In the genomic region with DNA sequence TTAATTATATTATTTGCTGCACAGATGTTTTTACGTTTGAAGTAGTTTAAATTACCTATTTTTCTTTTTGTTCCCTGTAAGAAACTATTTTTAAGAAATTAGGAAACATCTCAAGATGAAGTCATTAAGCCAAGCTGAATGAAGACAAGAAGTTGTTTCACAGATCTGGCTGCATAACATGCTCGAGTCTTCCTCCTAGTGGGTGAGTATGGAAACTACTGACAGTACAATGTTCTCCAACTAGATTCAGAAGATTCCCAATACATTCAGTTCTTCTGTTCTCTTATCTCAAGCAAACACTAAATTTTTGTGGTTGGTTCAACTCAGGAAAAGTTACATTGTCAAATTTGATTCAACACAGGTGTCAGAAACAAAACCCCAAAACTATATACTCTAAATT, we compare ENCODE assay signal across 8 cellular contexts.
DNase-seq lines count a peak whose midpoint lies in the region; ATAC-seq, FAIRE-seq and TF ChIP-seq lines count a peak whose summit lies in the region.

No MANE protein-coding gene starts in this region.

- no peak for ATAC-seq in upper lobe of right lung
- no peak for ATAC-seq in activated naive CD4-positive, alpha-beta T cell treated with anti-CD3 and anti-CD28 coated beads, Interleukin-2, amount 50 U/mL, for 72 hours

- DNase-seq in BJ (ENCODE audit: low read depth) (no peak), GM19239 (ENCODE audit: insufficient read length, low spot score) (no peak), NCI-H82 (lab: John Stamatoyannopoulos, UW) (peak; percentile 65), fibroblast of pulmonary artery (ENCODE audit: low read depth) (peak; percentile 6), upper lobe of right lung (no peak), GM19240 (ENCODE audit: insufficient read length, low spot score) (no peak), UCSD-AML1 (lab: John Stamatoyannopoulos, UW; ENCODE audit: unreplicated experiment) (no peak)
- DNase-seq in activated naive CD4-positive, alpha-beta T cell treated with anti-CD3 and anti-CD28 coated beads, Interleukin-2, amount 50 U/mL, for 72 hours (ENCODE audit: low spot score in 2 of 2), result no peak

- no peaks in the 10 kb centered on the region for H3K36me3 ChIP-seq in BJ (ENCODE audit: control insufficient read depth, insufficient read depth, low read length)
- H3K36me3 ChIP-seq in upper lobe of right lung, result no peaks in the 10 kb centered on the region

- no peaks in the 10 kb centered on the region for H3K9me3 ChIP-seq in upper lobe of right lung

- TF ChIP-seq CTCF in BJ (IDR thresholded peaks at IDR 0.05; ENCODE audit: insufficient read depth, low read depth, low read length), result peak; percentile 58
- TF ChIP-seq CTCF in fibroblast of pulmonary artery (IDR thresholded peaks at IDR 0.05; ENCODE audit: low read length, missing control alignments), result peak; percentile 9
- TF ChIP-seq CTCF in upper lobe of right lung (IDR thresholded peaks at IDR 0.05), result peak; percentile 42

- CTCF ChIA-PET in BJ (lab: Yijun Ruan, JAX), result interaction anchor here (0.6 kb wide), 1 partner anchor 84 kb away, joined by 3 read pairs; no protein-coding TSS in a partner anchor

- intact Hi-C loops in upper lobe of right lung (cut with DNase I), result no loop called here

- no peaks in the 10 kb centered on the region for H3K36me3 Mint-ChIP-seq in activated naive CD4-positive, alpha-beta T cell treated with anti-CD3 and anti-CD28 coated beads, Interleukin-2, amount 50 U/mL, for 72 hours

- POLR2A ChIA-PET in BJ (lab: Charles Lee), result no interaction called here

- H3K4me3 ChIP-seq in BJ (ENCODE audit: low read depth, low read length) (no peak overlapping the region), fibroblast of pulmonary artery (replicated peaks; ENCODE audit: low read depth, low read length) (no peak overlapping the region), upper lobe of right lung (no peak overlapping the region)

- H3K27ac ChIP-seq in upper lobe of right lung, result no peak overlapping the region

- H3K27me3 ChIP-seq in BJ (ENCODE audit: control insufficient read depth, insufficient read depth, low read length) (no peaks in the 10 kb centered on the region), upper lobe of right lung (no peaks in the 10 kb centered on the region)

- H3K4me1 ChIP-seq in upper lobe of right lung, result no peaks in the 10 kb centered on the region

- FAIRE-seq in GM19239 (lab: Jason Lieb, UNC), result peak; percentile 8

- no peak overlapping the region for H3K27ac Mint-ChIP-seq in activated naive CD4-positive, alpha-beta T cell treated with anti-CD3 and anti-CD28 coated beads, Interleukin-2, amount 50 U/mL, for 72 hours

- no peaks in the 10 kb centered on the region for H3K9me3 Mint-ChIP-seq in activated naive CD4-positive, alpha-beta T cell treated with anti-CD3 and anti-CD28 coated beads, Interleukin-2, amount 50 U/mL, for 72 hours

Comparison
In these comparisons a context has a peak if more than half of its experiments do, and no peak if none do; other contexts are left out.
1. DNase-seq: peak in NCI-H82 (single experiment) and fibroblast of pulmonary artery (single experiment); none in BJ (single experiment), GM19239 (single experiment), upper lobe of right lung (single experiment), GM19240 (single experiment), activated naive CD4-positive, alpha-beta T cell treated with anti-CD3 and anti-CD28 coated beads, Interleukin-2, amount 50 U/mL, for 72 hours (0 of 2) and UCSD-AML1 (single experiment).
2. Peak in every context shown above with its lines, with median percentiles within 50 percentile points of each other: CTCF ChIP-seq.